ENCODE assay signal across 7 cellular contexts in the genomic region with DNA sequence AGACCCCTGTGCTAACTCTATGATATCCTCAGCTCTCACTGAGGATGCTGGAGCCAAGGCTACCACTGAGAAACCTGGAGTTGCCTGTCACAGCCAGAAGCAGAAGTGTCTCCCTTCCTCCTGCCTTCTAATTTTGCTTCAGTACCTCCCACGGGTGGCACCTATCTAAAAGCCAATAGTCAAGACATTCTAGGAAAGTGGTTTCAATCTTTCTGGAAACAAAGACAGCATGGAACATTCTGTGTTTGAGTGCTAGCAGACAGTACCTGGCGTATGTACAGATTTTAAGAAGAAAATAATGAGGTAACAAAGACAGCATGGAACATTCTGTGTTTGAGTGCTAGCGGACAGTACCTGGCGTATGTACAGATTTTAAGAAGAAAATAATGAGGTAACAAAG.
DNase-seq lines count a peak whose midpoint lies in the region; ATAC-seq, FAIRE-seq and TF ChIP-seq lines count a peak whose summit lies in the region.
"Not testable (repeated sequence)": the region's sequence is repeated elsewhere in the genome, so short reads cannot be mapped to it uniquely, and the experiment has no call there.

No MANE protein-coding gene starts in this region.

- intact Hi-C loops in sciatic nerve (cut with DNase I) = not testable (repeated sequence)

- ATAC-seq in gastroesophageal sphincter (peak; percentile 78), sciatic nerve (peak; percentile 44)

- not testable (repeated sequence) for TF ChIP-seq RAD21 in H1 (IDR thresholded peaks at IDR 0.05 in 1 of 2, conservative IDR thresholded peaks at IDR 0.05 in 1 of 2; ENCODE audit: low read depth in 2 of 2, low read length in 2 of 2)

- not testable (repeated sequence) for H3K56ac ChIP-seq in H1 (replicated peaks; ENCODE audit: insufficient read length, low read depth, low read length)

- WGBS in H1 (ENCODE audit: extremely low coverage in 1 of 2, insufficient coverage in 1 of 2, insufficient read length in 1 of 2, insufficient replicate concordance in 2 of 2, low coverage in 1 of 2, low lambda C conversion rate in 2 of 2, missing lambda C conversion rate in 1 of 2), 2 experiments = 99% methylated on average over 4 of the region's 4 CpGs; no CpG with 5 or more reads in 1 of the 2 experiments
- whole genome bisulfite sequencing in gastroesophageal sphincter (ENCODE audit: low coverage in 1 of 2), 2 donors = 46% methylated on average over 3 of the region's 4 CpGs; no CpG with 5 or more reads in 1 of the 2 donors
- WGBS in mesenchymal stem cell = 100% methylated on average over 4 of the region's 4 CpGs
- 59% methylated on average over 4 of the region's 4 CpGs for WGBS in suprapubic skin

- H3K4me1 ChIP-seq in H1 (replicated peaks in 1 of 4; ENCODE audit: control insufficient read depth in 3 of 4, insufficient read depth in 4 of 4, low read length in 3 of 4); mesenchymal stem cell (ENCODE audit: control insufficient read depth, insufficient read depth, low read depth, low read length); suprapubic skin: not testable (repeated sequence)
- peaks cover 0 to 50% (median 27%) of the 10 kb centered on the region in 3 donors for H3K4me1 ChIP-seq in gastroesophageal sphincter

- not testable (repeated sequence) for H2AK5ac ChIP-seq in H1 (ENCODE audit: low read depth, low read length); mesenchymal stem cell (ENCODE audit: low read length, severe bottlenecking)

- TF ChIP-seq EP300 in H1 (IDR thresholded peaks at IDR 0.05; ENCODE audit: borderline replicate concordance in 1 of 2, low read depth in 2 of 2, low read length in 2 of 2); gastroesophageal sphincter (IDR thresholded peaks at IDR 0.05): not testable (repeated sequence)
- peak; percentile 38 for TF ChIP-seq EP300 in suprapubic skin (IDR thresholded peaks at IDR 0.05)

- not testable (repeated sequence) for H3K9ac ChIP-seq in H1 (replicated peaks in 1 of 4; ENCODE audit: extremely low read depth in 1 of 4, low read depth in 3 of 4, low read length in 3 of 4); mesenchymal stem cell (ENCODE audit: low read length)

- H3K4me3 ChIP-seq in H1 (ENCODE audit: extremely low read depth in 1 of 4, insufficient read depth in 2 of 4, low read depth in 3 of 4, low read length in 4 of 4); gastroesophageal sphincter; mesenchymal stem cell (ENCODE audit: insufficient read depth in 1 of 2, low read depth in 1 of 2, low read length in 2 of 2); suprapubic skin: not testable (repeated sequence)

- H3K4me2 ChIP-seq in H1 (ENCODE audit: insufficient read depth in 1 of 2, low read depth in 2 of 2, low read length in 2 of 2); mesenchymal stem cell (ENCODE audit: low read length, poor library complexity, severe bottlenecking): not testable (repeated sequence)

- H3K36me3 ChIP-seq in H1 (ENCODE audit: control insufficient read depth in 2 of 4, insufficient read depth in 4 of 4, low read length in 3 of 4); gastroesophageal sphincter; mesenchymal stem cell (ENCODE audit: control insufficient read depth in 1 of 2, insufficient read depth in 2 of 2, low read depth in 1 of 2, low read length in 2 of 2); suprapubic skin: not testable (repeated sequence)

- H4K20me1 ChIP-seq in H1 (replicated peaks in 1 of 2; ENCODE audit: control insufficient read depth in 1 of 2, insufficient read depth in 2 of 2, low read length in 2 of 2) = not testable (repeated sequence)

- not testable (repeated sequence) for H4K8ac ChIP-seq in H1 (ENCODE audit: extremely low read depth, insufficient read depth, low read length)
- peak overlapping the region; percentile 12 for H4K8ac ChIP-seq in mesenchymal stem cell (ENCODE audit: low read length)

- H4K91ac ChIP-seq in H1 (replicated peaks; ENCODE audit: insufficient read length, low read length); mesenchymal stem cell (ENCODE audit: low read length): not testable (repeated sequence)

- peak; percentile 27 for FAIRE-seq in H54 (lab: Jason Lieb, UNC)
- not testable (repeated sequence) for FAIRE-seq in H1 (lab: Jason Lieb, UNC)

- not testable (repeated sequence) for H3K14ac ChIP-seq in H1 (ENCODE audit: insufficient read length); mesenchymal stem cell (ENCODE audit: low read length in 2 of 2)

- not testable (repeated sequence) for DNase-seq in H54 (ENCODE audit: insufficient read length, low spot score); H1 (ENCODE audit: low read depth in 1 of 2, low spot score in 2 of 2); mesenchymal stem cell; sciatic nerve (ENCODE audit: low spot score); suprapubic skin (ENCODE audit: low spot score in 2 of 2)

- not testable (repeated sequence) for H3K18ac ChIP-seq in H1 (ENCODE audit: extremely low read depth, low read length); mesenchymal stem cell (ENCODE audit: low read depth in 1 of 2, low read length in 2 of 2)

- H2BK15ac ChIP-seq in H1 (ENCODE audit: low read length); mesenchymal stem cell (ENCODE audit: low read depth, poor library complexity, severe bottlenecking): not testable (repeated sequence)

- H3K27ac ChIP-seq in C4-2B (peak overlapping the region; percentile 72; the same call in 1 of the 2 replicates), gastroesophageal sphincter (peak overlapping the region; percentile 81 to 90 (median 87))
- H3K27ac ChIP-seq in H1 (ENCODE audit: low read depth, low read length); mesenchymal stem cell (ENCODE audit: low read length, poor library complexity, severe bottlenecking); suprapubic skin: not testable (repeated sequence)

- POLR2A ChIA-PET in H1 (lab: Charles Lee; ENCODE audit: partially characterized antibody) = not testable (repeated sequence)

- not testable (repeated sequence) for H2BK5ac ChIP-seq in H1 (ENCODE audit: low read depth, low read length); mesenchymal stem cell (ENCODE audit: low read depth, low read length, poor library complexity, severe bottlenecking)

- H3K9me3 ChIP-seq in H1 (ENCODE audit: insufficient read depth in 2 of 2, low read depth in 1 of 2, low read length in 1 of 2); gastroesophageal sphincter; mesenchymal stem cell (ENCODE audit: control insufficient read depth, low read length); suprapubic skin: not testable (repeated sequence)

- H3K79me1 ChIP-seq in H1 (ENCODE audit: low read depth, low read length); mesenchymal stem cell (replicated peaks; ENCODE audit: low read length, poor library complexity, severe bottlenecking): not testable (repeated sequence)

- not testable (repeated sequence) for H3K23ac ChIP-seq in H1 (ENCODE audit: insufficient read length); mesenchymal stem cell (ENCODE audit: low read length in 2 of 2)

- not testable (repeated sequence) for H2BK20ac ChIP-seq in H1 (ENCODE audit: low read length)

- H2BK120ac ChIP-seq in H1 (replicated peaks; ENCODE audit: low read depth, low read length); mesenchymal stem cell (ENCODE audit: low read depth, low read length): not testable (repeated sequence)

- not testable (repeated sequence) for H4K5ac ChIP-seq in H1 (ENCODE audit: insufficient read length, low read depth, low read length)

- H2AFZ ChIP-seq in H1 (ENCODE audit: low read length) = peak overlapping the region; percentile 78; the same call in 1 of the 2 replicates
- H2AFZ ChIP-seq in mesenchymal stem cell (ENCODE audit: low read depth, low read length) = not testable (repeated sequence)

- CTCF ChIA-PET in H1 (lab: Charles Lee; ENCODE audit: partially characterized antibody) = not testable (repeated sequence)

- not testable (repeated sequence) for TF ChIP-seq POLR2A in H54 (IDR thresholded peaks at IDR 0.05; ENCODE audit: low read depth, low read length); H1 (IDR thresholded peaks at IDR 0.05; ENCODE audit: control extremely low read depth in 1 of 2, low read depth in 2 of 2, low read length in 2 of 2); gastroesophageal sphincter (IDR thresholded peaks at IDR 0.05); suprapubic skin (IDR thresholded peaks at IDR 0.05)

- not testable (repeated sequence) for H3K27me3 ChIP-seq in H1 (replicated peaks in 1 of 4; ENCODE audit: control insufficient read depth in 3 of 4, extremely low read depth in 1 of 4, insufficient read depth in 3 of 4, low read length in 3 of 4); gastroesophageal sphincter; mesenchymal stem cell (ENCODE audit: control insufficient read depth in 1 of 2, insufficient read depth in 1 of 2, low read length in 2 of 2); suprapubic skin

- H3K4ac ChIP-seq in H1 (replicated peaks; ENCODE audit: insufficient read length, low read depth, low read length); mesenchymal stem cell (ENCODE audit: low read depth in 1 of 2, low read length in 2 of 2): not testable (repeated sequence)

- not testable (repeated sequence) for H3K23me2 ChIP-seq in H1 (ENCODE audit: low read depth, low read length)

- H3K79me2 ChIP-seq in H1 (ENCODE audit: control insufficient read depth in 1 of 2, insufficient read depth in 2 of 2, low read length in 2 of 2) = not testable (repeated sequence)

- TF ChIP-seq CTCF in C4-2B (conservative IDR thresholded peaks at IDR 0.05); H1 (IDR thresholded peaks at IDR 0.05; ENCODE audit: control extremely low read depth in 1 of 3, insufficient read depth in 1 of 3, low read depth in 1 of 3, low read length in 3 of 3); gastroesophageal sphincter (IDR thresholded peaks at IDR 0.05); suprapubic skin (IDR thresholded peaks at IDR 0.05): not testable (repeated sequence)

- H2BK12ac ChIP-seq in H1 (ENCODE audit: low read depth, low read length); mesenchymal stem cell (ENCODE audit: low read length in 2 of 2): not testable (repeated sequence)
